8 cellular contexts compared by ENCODE assay signal in genomic region chr12:31896514-31897039, GRCh38.
DNase-seq lines count a peak whose midpoint lies in the region; ATAC-seq and TF ChIP-seq lines count a peak whose summit lies in the region.

No MANE protein-coding gene starts in this region.

- WGBS in aorta, 2 donors, result 53 to 59% methylated on average over 6 of the region's 6 CpGs

- no peak overlapping the region for H3K27ac ChIP-seq in aorta (ENCODE audit: low read depth in 1 of 2, low read length in 2 of 2)

- no peak overlapping the region for H3K4me3 ChIP-seq in H7 (ENCODE audit: insufficient read depth, low read depth, low read length)
- no peak overlapping the region for H3K4me3 ChIP-seq in aorta (ENCODE audit: low read length in 2 of 2)

- no peak for TF ChIP-seq CTCF in GM10248 (IDR thresholded peaks at IDR 0.05; ENCODE audit: control extremely low read depth, extremely low read depth, low read depth, missing control alignments)

- intact Hi-C loops in left ventricle myocardium superior (cut with micrococcal nuclease), result no loop called here
- intact Hi-C loops in aorta (cut with DNase I), result no loop called here

- peak; percentile 89 for ATAC-seq in left ventricle myocardium superior
- ATAC-seq in aorta (ENCODE audit: low FRiP score), result no peak

- CTCF ChIA-PET in GM10248 (lab: Yijun Ruan, JAX), result interaction anchor here (0.9 to 2.1 kb wide), 5 partner anchors 15 to 182 kb away, joined by 3 to 8 read pairs (median 4); no protein-coding TSS in a partner anchor

- no peaks in the 10 kb centered on the region for H3K4me1 ChIP-seq in aorta (ENCODE audit: control insufficient read depth in 1 of 2, insufficient read depth in 2 of 2, low read length in 2 of 2)

- peak; percentile 87 for DNase-seq in GM10248 (ENCODE audit: extremely low spot score)
- peak; percentile 24 for DNase-seq in H7
- DNase-seq in MV-4-11 (lab: John Stamatoyannopoulos, UW), result peak; percentile 100
- DNase-seq in activated T-cell treated with anti-CD3 and anti-CD28 coated beads for 48 hours (ENCODE audit: low read depth), result peak; percentile 69
- no peak for DNase-seq in left ventricle myocardium superior
- DNase-seq in stimulated activated CD8-positive, alpha-beta memory T cell treated with anti-CD3 and anti-CD28 coated beads, Interleukin-15, amount 100 ng/mL, for 24 hours (ENCODE audit: low read depth), result peak; percentile 26
- no peak for DNase-seq in SHP77 treated with DMSO at 0.1 percent for 48 hours (lab: John Stamatoyannopoulos, UW)
- DNase-seq in aorta, result no peak

- H3K36me3 ChIP-seq in H7 (replicated peaks; ENCODE audit: control insufficient read depth, insufficient read depth, low read length), result no peaks in the 10 kb centered on the region
- H3K36me3 ChIP-seq in aorta (ENCODE audit: control insufficient read depth in 1 of 2, insufficient read depth in 2 of 2, low read length in 1 of 2), result no peaks in the 10 kb centered on the region

- H3K9me3 ChIP-seq in aorta (ENCODE audit: control insufficient read depth, low read length), result no peaks in the 10 kb centered on the region

- H3K27me3 ChIP-seq in H7 (ENCODE audit: control insufficient read depth, insufficient read depth, low read length), result no peaks in the 10 kb centered on the region
- no peaks in the 10 kb centered on the region for H3K27me3 ChIP-seq in aorta (ENCODE audit: control insufficient read depth in 1 of 2, insufficient read depth in 2 of 2, low read length in 1 of 2)

- POLR2A ChIA-PET in GM10248 (lab: Yijun Ruan, JAX), result interaction anchor here (0.6 to 0.7 kb wide), 3 partner anchors 16 to 148 kb away, joined by 3 to 6 read pairs (median 4); no protein-coding TSS in a partner anchor

Comparison
In these comparisons a context has a peak if more than half of its experiments do, and no peak if none do; other contexts are left out.
1. DNase-seq: peak in GM10248 (single experiment), H7 (single experiment), MV-4-11 (single experiment), activated T-cell treated with anti-CD3 and anti-CD28 coated beads for 48 hours (single experiment) and stimulated activated CD8-positive, alpha-beta memory T cell treated with anti-CD3 and anti-CD28 coated beads, Interleukin-15, amount 100 ng/mL, for 24 hours (single experiment); none in left ventricle myocardium superior (single experiment), SHP77 treated with DMSO at 0.1 percent for 48 hours (single experiment) and aorta (0 of 2).